ENCODE assay signal across 16 cellular contexts in the genomic region with DNA sequence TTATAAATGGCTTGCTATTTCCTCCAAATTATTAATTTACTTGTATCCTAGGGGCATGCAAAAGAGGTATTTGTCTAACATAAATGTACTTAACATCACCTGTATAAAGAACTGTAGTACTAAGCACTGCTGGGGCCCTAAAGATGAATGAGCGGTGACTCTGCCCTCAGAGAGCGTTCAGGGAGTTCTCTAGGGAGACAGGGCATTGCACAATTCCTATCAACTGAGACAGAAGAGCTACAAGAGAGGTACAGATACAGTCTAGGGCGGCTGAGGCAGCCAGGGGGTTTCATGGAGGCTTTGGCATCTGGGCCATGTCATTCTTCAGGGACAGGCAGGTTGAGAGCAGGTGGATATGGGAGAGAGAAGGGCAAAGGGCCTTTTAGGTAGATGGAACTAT. TPM values are rescaled to one million over a fixed set of nuclear protein-coding genes. Genes with fewer than 3 reads are reported as not detected.
DNase-seq lines count a peak whose midpoint lies in the region; ATAC-seq and TF ChIP-seq lines count a peak whose summit lies in the region.
"Had no signal": no experiment of that assay in that cellular context is flagged by ENCODE, and none has a peak within 500 bp of the region (broad histone marks: within the 10 kb centered on the region; RNA-seq: fewer than 3 reads in every experiment).

No MANE protein-coding gene starts in this region.

- no peak for TF ChIP-seq CTCF in RWPE2 (IDR thresholded peaks at IDR 0.05; ENCODE audit: poor library complexity, severe bottlenecking)
- no peak for TF ChIP-seq CTCF in mesothelial cell of epicardium (IDR thresholded peaks at IDR 0.05; ENCODE audit: unreplicated experiment)

- no peaks in the 10 kb centered on the region for H3K4me1 Mint-ChIP-seq in CD4-positive, CD25-positive, alpha-beta regulatory T cell
- H3K4me1 Mint-ChIP-seq in activated CD4-positive, alpha-beta memory T cell treated with anti-CD3 and anti-CD28 coated beads, Interleukin-2, amount 10 ng/mL, durations not matched to agents 7 days and 5 days, result no peaks in the 10 kb centered on the region
- no peaks in the 10 kb centered on the region for H3K4me1 Mint-ChIP-seq in activated T-cell treated with anti-CD3 and anti-CD28 coated beads, Interleukin-2, amount 50 U/mL, for 24 hours (ENCODE audit: low read depth)
- no peaks in the 10 kb centered on the region for H3K4me1 Mint-ChIP-seq in mesothelial cell of epicardium

- no peak overlapping the region for H3K4me3 ChIP-seq in CD4-positive, CD25-positive, alpha-beta regulatory T cell (ENCODE audit: low read depth, low read length)
- H3K4me3 ChIP-seq in RWPE2 (ENCODE audit: severe bottlenecking) (no peak overlapping the region), mucosa of stomach (ENCODE audit: low read length) (no peak overlapping the region)

- CTCF ChIA-PET in activated CD4-positive, alpha-beta memory T cell treated with anti-CD3 and anti-CD28 coated beads, Interleukin-2, amount 10 ng/mL, durations not matched to agents 7 days and 5 days (lab: Charles Lee), result no interaction called here

- H3K4me3 Mint-ChIP-seq in CD4-positive, CD25-positive, alpha-beta regulatory T cell, result no peak overlapping the region
- no peak overlapping the region for H3K4me3 Mint-ChIP-seq in activated CD4-positive, alpha-beta memory T cell treated with anti-CD3 and anti-CD28 coated beads, Interleukin-2, amount 10 ng/mL, durations not matched to agents 7 days and 5 days
- H3K4me3 Mint-ChIP-seq in activated T-cell treated with anti-CD3 and anti-CD28 coated beads, Interleukin-2, amount 50 U/mL, for 24 hours, result no peak overlapping the region
- H3K4me3 Mint-ChIP-seq in mesothelial cell of epicardium, result no peak overlapping the region

- ATAC-seq in CD4-positive, CD25-positive, alpha-beta regulatory T cell (ENCODE audit: low read depth in 2 of 2), result no peak
- no peak for ATAC-seq in RWPE2 (ENCODE audit: low read depth)
- ATAC-seq in esophagus mucosa, result peak; percentile 69
- ATAC-seq: Right ventricle myocardium inferior had no signal

- POLR2A ChIA-PET in activated CD4-positive, alpha-beta memory T cell treated with anti-CD3 and anti-CD28 coated beads, Interleukin-2, amount 10 ng/mL, durations not matched to agents 7 days and 5 days (lab: Charles Lee), result no interaction called here

- DNase-seq in CD4-positive, CD25-positive, alpha-beta regulatory T cell, result no peak
- DNase-seq in RWPE2 (ENCODE audit: low spot score) (no peak), SKM-1 treated with dmso at 0.1 percent for 144 hours (lab: John Stamatoyannopoulos, UW; ENCODE audit: unreplicated experiment) (no peak), mesothelial cell of epicardium (ENCODE audit: low spot score in 2 of 2, unreplicated experiment in 2 of 2) (no peak)
- DNase-seq in activated CD4-positive, alpha-beta memory T cell treated with anti-CD3 and anti-CD28 coated beads, Interleukin-2, amount 10 ng/mL, durations not matched to agents 7 days and 5 days, result no peak
- no peak for DNase-seq in activated T-cell treated with anti-CD3 and anti-CD28 coated beads, Interleukin-2, amount 50 U/mL, for 24 hours
- DNase-seq: ACHN, H7, NCI-H1417, NCI-H2171, NCI-H446 treated with DMSO at 0.1 percent for 48 hours, NCI-H748 treated with DMSO at 0.1 percent for 48 hours, OCI-M1 had no signal

- H3K36me3 ChIP-seq in CD4-positive, CD25-positive, alpha-beta regulatory T cell (ENCODE audit: control insufficient read depth, insufficient read depth, low read length), result peaks cover 16% of the 10 kb centered on the region
- H3K36me3 ChIP-seq in RWPE2 (ENCODE audit: low read depth) (peaks cover 24% of the 10 kb centered on the region), mucosa of stomach (ENCODE audit: control insufficient read depth, insufficient read depth, low read length) (peaks cover 12% of the 10 kb centered on the region)

- peak overlapping the region in 2 of 3 donors; percentile 17 to 70 for H3K27ac Mint-ChIP-seq in CD4-positive, CD25-positive, alpha-beta regulatory T cell
- no peak overlapping the region for H3K27ac Mint-ChIP-seq in activated CD4-positive, alpha-beta memory T cell treated with anti-CD3 and anti-CD28 coated beads, Interleukin-2, amount 10 ng/mL, durations not matched to agents 7 days and 5 days
- H3K27ac Mint-ChIP-seq in activated T-cell treated with anti-CD3 and anti-CD28 coated beads, Interleukin-2, amount 50 U/mL, for 24 hours, result no peak overlapping the region
- H3K27ac Mint-ChIP-seq in mesothelial cell of epicardium, result no peak overlapping the region

- H3K9me3 Mint-ChIP-seq in CD4-positive, CD25-positive, alpha-beta regulatory T cell, result no peaks in the 10 kb centered on the region
- H3K9me3 Mint-ChIP-seq in activated CD4-positive, alpha-beta memory T cell treated with anti-CD3 and anti-CD28 coated beads, Interleukin-2, amount 10 ng/mL, durations not matched to agents 7 days and 5 days, result no peaks in the 10 kb centered on the region
- no peaks in the 10 kb centered on the region for H3K9me3 Mint-ChIP-seq in activated T-cell treated with anti-CD3 and anti-CD28 coated beads, Interleukin-2, amount 50 U/mL, for 24 hours
- H3K9me3 Mint-ChIP-seq in mesothelial cell of epicardium, result no peaks in the 10 kb centered on the region

- H3K27me3 Mint-ChIP-seq in CD4-positive, CD25-positive, alpha-beta regulatory T cell, result no peaks in the 10 kb centered on the region
- no peaks in the 10 kb centered on the region for H3K27me3 Mint-ChIP-seq in activated CD4-positive, alpha-beta memory T cell treated with anti-CD3 and anti-CD28 coated beads, Interleukin-2, amount 10 ng/mL, durations not matched to agents 7 days and 5 days
- H3K27me3 Mint-ChIP-seq in activated T-cell treated with anti-CD3 and anti-CD28 coated beads, Interleukin-2, amount 50 U/mL, for 24 hours, result no peaks in the 10 kb centered on the region
- H3K27me3 Mint-ChIP-seq in mesothelial cell of epicardium (ENCODE audit: low read depth), result no peaks in the 10 kb centered on the region

- H3K36me3 Mint-ChIP-seq in CD4-positive, CD25-positive, alpha-beta regulatory T cell, result peaks cover 47% of the 10 kb centered on the region
- no peaks in the 10 kb centered on the region for H3K36me3 Mint-ChIP-seq in activated CD4-positive, alpha-beta memory T cell treated with anti-CD3 and anti-CD28 coated beads, Interleukin-2, amount 10 ng/mL, durations not matched to agents 7 days and 5 days (ENCODE audit: low read depth)
- peaks cover 60% of the 10 kb centered on the region for H3K36me3 Mint-ChIP-seq in activated T-cell treated with anti-CD3 and anti-CD28 coated beads, Interleukin-2, amount 50 U/mL, for 24 hours (ENCODE audit: low read depth)
- H3K36me3 Mint-ChIP-seq in mesothelial cell of epicardium, result peaks cover 42% of the 10 kb centered on the region

- no peaks in the 10 kb centered on the region for H3K27me3 ChIP-seq in CD4-positive, CD25-positive, alpha-beta regulatory T cell (ENCODE audit: control insufficient read depth, insufficient read depth, low read length)
- no peaks in the 10 kb centered on the region for H3K27me3 ChIP-seq in RWPE2 (ENCODE audit: insufficient read depth, poor library complexity, severe bottlenecking)
- no peaks in the 10 kb centered on the region for H3K27me3 ChIP-seq in mucosa of stomach (ENCODE audit: control insufficient read depth, insufficient read depth, low read length)

- no peaks in the 10 kb centered on the region for H3K9me3 ChIP-seq in CD4-positive, CD25-positive, alpha-beta regulatory T cell (ENCODE audit: control insufficient read depth in 2 of 2, low read length in 2 of 2)
- H3K9me3 ChIP-seq in RWPE2 (ENCODE audit: severe bottlenecking) (no peaks in the 10 kb centered on the region), mucosa of stomach (ENCODE audit: control insufficient read depth, low read length) (no peaks in the 10 kb centered on the region)

- no peak overlapping the region for H3K27ac ChIP-seq in CD4-positive, CD25-positive, alpha-beta regulatory T cell (ENCODE audit: insufficient read depth, low read length, poor library complexity, severe bottlenecking)
- peak overlapping the region; percentile 68 for H3K27ac ChIP-seq in RWPE2 (ENCODE audit: poor library complexity, severe bottlenecking)

- H3K4me1 ChIP-seq in CD4-positive, CD25-positive, alpha-beta regulatory T cell (ENCODE audit: control insufficient read depth, insufficient read depth, low read length, poor library complexity, severe bottlenecking), result no peaks in the 10 kb centered on the region
- H3K4me1 ChIP-seq in RWPE2 (ENCODE audit: insufficient read depth, poor library complexity, severe bottlenecking), result peaks cover 14% of the 10 kb centered on the region
- H3K4me1 ChIP-seq in mucosa of stomach (ENCODE audit: control insufficient read depth, insufficient read depth, low read length), result peaks cover 29% of the 10 kb centered on the region

- peak overlapping the region; percentile 72 for H3K9ac ChIP-seq in mucosa of stomach (ENCODE audit: low read length)

RNA-seq across cellular contexts. Expression of gene PARL, which starts 39.9 kb away (rescaled TPM):
- 45.6 TPM for total RNA-seq in CD4-positive, CD25-positive, alpha-beta regulatory T cell
- polyA plus RNA-seq in CD4-positive, CD25-positive, alpha-beta regulatory T cell, result 100 to 1,000 TPM; 101 to 119 (median 116) TPM
- 50.5 TPM for total RNA-seq in esophagus mucosa
- 10 to 100 TPM; 47.6 to 49.0 TPM for total RNA-seq in activated CD4-positive, alpha-beta memory T cell treated with anti-CD3 and anti-CD28 coated beads, Interleukin-2, amount 10 ng/mL, durations not matched to agents 7 days and 5 days
- total RNA-seq in mesothelial cell of epicardium, result 47.8 to 57.4 TPM (median 50.5 TPM) in 3 replicates

Comparison
In these comparisons a context has a peak if more than half of its experiments do, and no peak if none do; other contexts are left out.
1. H3K27ac Mint-ChIP-seq: peak in CD4-positive, CD25-positive, alpha-beta regulatory T cell (2 of 3); none in activated CD4-positive, alpha-beta memory T cell treated with anti-CD3 and anti-CD28 coated beads, Interleukin-2, amount 10 ng/mL, durations not matched to agents 7 days and 5 days (single experiment), activated T-cell treated with anti-CD3 and anti-CD28 coated beads, Interleukin-2, amount 50 U/mL, for 24 hours (single experiment) and mesothelial cell of epicardium (single experiment).